ENCODE assay signal across 26 cellular contexts in genomic region chr16:50402298-50402895, GRCh38.
"Had no signal": no experiment of that assay in that cellular context is flagged by ENCODE, and none has a peak within 500 bp of the region (broad histone marks: within the 10 kb centered on the region; RNA-seq: fewer than 3 reads in every experiment).

No MANE protein-coding gene starts in this region.

- H3K9me3 ChIP-seq: colonic mucosa, gastroesophageal sphincter, heart left ventricle, prostate gland, spleen, suprapubic skin, transverse colon, upper lobe of right lung, uterus had no signal

- H3K9me3 Mint-ChIP-seq: central memory CD8-positive, alpha-beta T cell; dendritic cell treated with granulocyte-macrophage colony-stimulating factor and Interleukin-4, amounts not matched to agents 40 ng/mL and 50 ng/mL, for 4 days; endodermal cell; stimulated activated naive CD8-positive, alpha-beta T cell treated with anti-CD3 and anti-CD28 coated beads, Interleukin-15, amount 100 ng/mL, for 72 hours had no signal

- H3K4me3 Mint-ChIP-seq: central memory CD8-positive, alpha-beta T cell; dendritic cell treated with granulocyte-macrophage colony-stimulating factor and Interleukin-4, amounts not matched to agents 40 ng/mL and 50 ng/mL, for 4 days; endodermal cell; naive thymus-derived CD8-positive, alpha-beta T cell; stimulated activated naive CD8-positive, alpha-beta T cell treated with anti-CD3 and anti-CD28 coated beads, Interleukin-15, amount 100 ng/mL, for 72 hours had no signal

- DNase-seq: colonic mucosa; effector CD8-positive, alpha-beta T cell; endodermal cell; foreskin keratinocyte; heart left ventricle; kidney glomerular epithelial cell; left colon; mesenchymal stem cell; naive thymus-derived CD8-positive, alpha-beta T cell; right cardiac atrium; spleen; stimulated activated CD4-positive, alpha-beta T cell treated with anti-CD3 and anti-CD28 coated beads, Interleukin-4, amount 100 ng/mL, for 4 hours; stimulated activated naive CD4-positive, alpha-beta T cell; stimulated activated naive CD8-positive, alpha-beta T cell treated with anti-CD3 and anti-CD28 coated beads, Interleukin-15, amount 100 ng/mL, for 72 hours; transverse colon; upper lobe of right lung; uterus had no signal

- H3K27ac ChIP-seq: colonic mucosa, epithelial cell of prostate, foreskin keratinocyte, gastroesophageal sphincter, heart left ventricle, hepatocyte, prostate gland, skin epidermis, spleen, suprapubic skin, transverse colon, upper lobe of right lung, uterus had no signal

- H3K27ac Mint-ChIP-seq: dendritic cell treated with granulocyte-macrophage colony-stimulating factor and Interleukin-4, amounts not matched to agents 40 ng/mL and 50 ng/mL, for 4 days; endodermal cell had no signal

- ATAC-seq: esophagus mucosa; foreskin keratinocyte; gastroesophageal sphincter; heart left ventricle; left colon; naive thymus-derived CD8-positive, alpha-beta T cell; right cardiac atrium; stimulated activated naive CD8-positive, alpha-beta T cell treated with anti-CD3 and anti-CD28 coated beads, Interleukin-15, amount 100 ng/mL, for 72 hours had no signal

- H3K27me3 Mint-ChIP-seq: dendritic cell treated with granulocyte-macrophage colony-stimulating factor and Interleukin-4, amounts not matched to agents 40 ng/mL and 50 ng/mL, for 4 days; stimulated activated naive CD8-positive, alpha-beta T cell treated with anti-CD3 and anti-CD28 coated beads, Interleukin-15, amount 100 ng/mL, for 72 hours had no signal

- H3K36me3 ChIP-seq: colonic mucosa, gastroesophageal sphincter, heart left ventricle, prostate gland, spleen, suprapubic skin, transverse colon, upper lobe of right lung, uterus had no signal

- H3K4me1 Mint-ChIP-seq: central memory CD8-positive, alpha-beta T cell; endodermal cell; stimulated activated naive CD8-positive, alpha-beta T cell treated with anti-CD3 and anti-CD28 coated beads, Interleukin-15, amount 100 ng/mL, for 72 hours had no signal

- H3K4me1 ChIP-seq: colonic mucosa, gastroesophageal sphincter, prostate gland, spleen, transverse colon, upper lobe of right lung, uterus had no signal

- H3K36me3 Mint-ChIP-seq: naive thymus-derived CD8-positive, alpha-beta T cell had no signal

- H3K4me3 ChIP-seq: colonic mucosa, gastroesophageal sphincter, heart left ventricle, hepatocyte, prostate gland, skin epidermis, spleen, suprapubic skin, transverse colon, upper lobe of right lung, uterus had no signal

- H3K27me3 ChIP-seq: colonic mucosa, foreskin keratinocyte, gastroesophageal sphincter, hepatocyte, spleen, suprapubic skin, transverse colon, upper lobe of right lung, uterus had no signal
